In the genomic region with DNA sequence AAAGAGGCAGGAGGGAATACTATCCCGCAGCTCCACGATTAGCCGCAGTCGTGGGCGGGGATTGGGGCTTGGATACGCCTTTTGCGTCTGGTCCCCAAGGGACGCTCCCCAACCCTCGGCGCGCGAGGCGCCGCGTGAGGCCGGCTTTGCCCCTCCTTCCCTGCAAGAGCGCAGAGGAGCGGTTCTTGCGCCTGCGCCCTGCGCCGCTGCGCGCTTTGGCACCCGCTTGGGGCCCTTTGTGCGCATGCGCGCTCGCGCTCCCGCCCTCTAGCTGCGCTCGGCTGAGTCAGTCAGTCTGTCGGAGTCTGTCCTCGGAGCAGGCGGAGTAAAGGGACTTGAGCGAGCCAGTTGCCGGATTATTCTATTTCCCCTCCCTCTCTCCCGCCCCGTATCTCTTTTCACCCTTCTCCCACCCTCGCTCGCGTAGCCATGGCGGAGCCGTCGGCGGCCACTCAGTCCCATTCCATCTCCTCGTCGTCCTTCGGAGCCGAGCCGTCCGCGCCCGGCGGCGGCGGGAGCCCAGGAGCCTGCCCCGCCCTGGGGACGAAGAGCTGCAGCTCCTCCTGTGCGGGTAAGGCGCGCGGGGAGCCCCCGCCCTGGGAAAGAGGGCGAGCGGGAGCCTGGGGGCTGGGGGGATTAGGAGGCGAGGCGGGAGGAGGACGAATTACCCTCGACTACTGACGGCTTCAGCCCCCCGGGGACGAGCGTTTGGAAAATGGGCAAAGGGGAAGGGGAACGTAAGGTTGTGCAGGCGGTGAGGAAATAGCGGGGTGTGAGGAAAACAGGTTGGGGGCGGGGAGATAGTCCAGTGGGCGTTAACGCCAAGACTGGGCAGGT, we compare ENCODE assay signal across 8 cellular contexts. TPM values are rescaled to one million over a fixed set of nuclear protein-coding genes. Genes with fewer than 3 reads are reported as not detected.
A peak's percentile ranks its signal among the peaks of the same experiment; 100 is the strongest.
DNase-seq lines count a peak whose midpoint lies in the region; ATAC-seq and TF ChIP-seq lines count a peak whose summit lies in the region.

A gene with protein sequence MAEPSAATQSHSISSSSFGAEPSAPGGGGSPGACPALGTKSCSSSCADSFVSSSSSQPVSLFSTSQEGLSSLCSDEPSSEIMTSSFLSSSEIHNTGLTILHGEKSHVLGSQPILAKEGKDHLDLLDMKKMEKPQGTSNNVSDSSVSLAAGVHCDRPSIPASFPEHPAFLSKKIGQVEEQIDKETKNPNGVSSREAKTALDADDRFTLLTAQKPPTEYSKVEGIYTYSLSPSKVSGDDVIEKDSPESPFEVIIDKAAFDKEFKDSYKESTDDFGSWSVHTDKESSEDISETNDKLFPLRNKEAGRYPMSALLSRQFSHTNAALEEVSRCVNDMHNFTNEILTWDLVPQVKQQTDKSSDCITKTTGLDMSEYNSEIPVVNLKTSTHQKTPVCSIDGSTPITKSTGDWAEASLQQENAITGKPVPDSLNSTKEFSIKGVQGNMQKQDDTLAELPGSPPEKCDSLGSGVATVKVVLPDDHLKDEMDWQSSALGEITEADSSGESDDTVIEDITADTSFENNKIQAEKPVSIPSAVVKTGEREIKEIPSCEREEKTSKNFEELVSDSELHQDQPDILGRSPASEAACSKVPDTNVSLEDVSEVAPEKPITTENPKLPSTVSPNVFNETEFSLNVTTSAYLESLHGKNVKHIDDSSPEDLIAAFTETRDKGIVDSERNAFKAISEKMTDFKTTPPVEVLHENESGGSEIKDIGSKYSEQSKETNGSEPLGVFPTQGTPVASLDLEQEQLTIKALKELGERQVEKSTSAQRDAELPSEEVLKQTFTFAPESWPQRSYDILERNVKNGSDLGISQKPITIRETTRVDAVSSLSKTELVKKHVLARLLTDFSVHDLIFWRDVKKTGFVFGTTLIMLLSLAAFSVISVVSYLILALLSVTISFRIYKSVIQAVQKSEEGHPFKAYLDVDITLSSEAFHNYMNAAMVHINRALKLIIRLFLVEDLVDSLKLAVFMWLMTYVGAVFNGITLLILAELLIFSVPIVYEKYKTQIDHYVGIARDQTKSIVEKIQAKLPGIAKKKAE (plus strand): TSS at position 293 of the 837 bp plus-strand sequence. CDS start 137 bp downstream, at position 430.

- H2AFZ ChIP-seq in PC-9, result peak within 1 kb of the TSS; percentile 92

- DNase-seq in DMS153 (lab: John Stamatoyannopoulos, UW), result peak; percentile 96
- DNase-seq in Jurkat, Clone E6-1 (ENCODE audit: low read depth, low spot score), result peak; percentile 97
- DNase-seq in PC-9, result peak; percentile 95 to 100
- DNase-seq in activated T-cell treated with anti-CD3 and anti-CD28 coated beads, Interleukin-2, amount 50 U/mL, for 1 hour, result peak; percentile 99
- DNase-seq in erythroblast (lab: John Stamatoyannopoulos, UW), result peak; percentile 98 to 99
- peak; percentile 98 for DNase-seq in stimulated activated CD8-positive, alpha-beta memory T cell treated with anti-CD3 and anti-CD28 coated beads, Interleukin-4, amount 100 ng/mL, for 48 hours

- H3K4me3 ChIP-seq in Jurkat, Clone E6-1 (ENCODE audit: low read length), result peak within 1 kb of the TSS; percentile 89
- peak within 1 kb of the TSS; percentile 93 for H3K4me3 ChIP-seq in PC-9
- peak within 1 kb of the TSS; percentile 81 to 94 for H3K4me3 ChIP-seq in mucosa of rectum (ENCODE audit: low read length in 2 of 2)

- H3K4me1 ChIP-seq in PC-9 (replicated peaks; ENCODE audit: insufficient read depth), result peaks cover 22% of the 10 kb centered on the region
- peaks cover 18 to 19% of the 10 kb centered on the region in 2 donors for H3K4me1 ChIP-seq in mucosa of rectum (ENCODE audit: control insufficient read depth in 2 of 2, insufficient read depth in 2 of 2, low read length in 2 of 2)

- H3K27me3 ChIP-seq in PC-9 (ENCODE audit: insufficient read depth, low read depth) (no peaks in the 10 kb centered on the region), mucosa of rectum (ENCODE audit: control insufficient read depth in 2 of 2, insufficient read depth in 2 of 2, low read length in 2 of 2) (no peaks in the 10 kb centered on the region)

- CTCF ChIA-PET in PC-9 (lab: Charles Lee), result interaction anchor here (0.6 to 1.5 kb wide), 3 partner anchors 10 to 49 kb away, joined by 3 to 4 read pairs (median 3); no protein-coding TSS in a partner anchor

- peaks cover 27% of the 10 kb centered on the region; the same call in 1 of the 2 replicates for H3F3A ChIP-seq in PC-9 (ENCODE audit: insufficient read depth, low read depth)

- H3K4me2 ChIP-seq in PC-9, result peak within 1 kb of the TSS; percentile 87

- H3K9me2 ChIP-seq in PC-9 (ENCODE audit: insufficient read depth), result no peaks in the 10 kb centered on the region

- TF ChIP-seq POLR2A in erythroblast (IDR thresholded peaks at IDR 0.05; ENCODE audit: low read length), result peak; percentile 97

- H3K9me3 ChIP-seq in PC-9 (ENCODE audit: insufficient read depth, low read depth) (no peaks in the 10 kb centered on the region), mucosa of rectum (ENCODE audit: control insufficient read depth in 2 of 2, low read length in 2 of 2) (no peaks in the 10 kb centered on the region)

- peak within 1 kb of the TSS; percentile 77 for H3K27ac ChIP-seq in PC-9
- peak within 1 kb of the TSS; percentile 91 to 97 for H3K27ac ChIP-seq in mucosa of rectum (ENCODE audit: low read depth in 2 of 2, low read length in 2 of 2)

- BruUV-seq in PC-9 (replicated peaks; lab: Mats Ljungman, UMichigan), result no TSS peak

- no peak for TF ChIP-seq CTCF in PC-9 (conservative IDR thresholded peaks at IDR 0.05)

- H3K36me3 ChIP-seq in PC-9 (ENCODE audit: low read depth) (no peaks in the 10 kb centered on the region; the same call in 1 of the 2 replicates), mucosa of rectum (ENCODE audit: control insufficient read depth in 2 of 2, insufficient read depth in 2 of 2, low read length in 2 of 2) (no peaks in the 10 kb centered on the region)

- H4K20me1 ChIP-seq in PC-9 (ENCODE audit: insufficient read depth), result peaks cover 8% of the 10 kb centered on the region; the same call in 1 of the 2 replicates

- peak; percentile 82 for ATAC-seq in GM21619 (IDR thresholded peaks at IDR 0.05; ENCODE audit: unreplicated experiment)

- H3K79me2 ChIP-seq in PC-9 (ENCODE audit: low read depth), result peaks cover 47% of the 10 kb centered on the region

- peak within 1 kb of the TSS; percentile 87 to 90 for H3K9ac ChIP-seq in mucosa of rectum (ENCODE audit: low read depth in 1 of 2, low read length in 2 of 2)

- POLR2A ChIA-PET in PC-9 (lab: Charles Lee; ENCODE audit: unreplicated experiment), result interaction anchor here (0.5 to 0.7 kb wide), 9 partner anchors 10 to 1059 kb away, joined by 3 to 6 read pairs (median 4); a partner anchor contains a TSS

- intact Hi-C loops in PC-9 (cut with micrococcal nuclease; ENCODE audit: unreplicated experiment), result loop anchor here (1.0 kb wide), 1 partner anchor 11 kb away; no protein-coding TSS in a partner anchor

RNA-seq across cellular contexts. Expression of the gene that starts here (rescaled TPM):
- polyA plus RNA-seq in Jurkat, Clone E6-1 (2012; ENCODE audit: insufficient read depth, insufficient read length), result 143 TPM
- total RNA-seq in PC-9 (2021), result 220 and 279 TPM in 2 replicates

Comparison
In these comparisons a context has a peak if more than half of its experiments do, and no peak if none do; other contexts are left out.
1. Peak in every context shown above with its lines: DNase-seq, ATAC-seq, H3K4me3 ChIP-seq and H3K27ac ChIP-seq.